ENCODE assay signal across 2 cellular contexts in the genomic region with DNA sequence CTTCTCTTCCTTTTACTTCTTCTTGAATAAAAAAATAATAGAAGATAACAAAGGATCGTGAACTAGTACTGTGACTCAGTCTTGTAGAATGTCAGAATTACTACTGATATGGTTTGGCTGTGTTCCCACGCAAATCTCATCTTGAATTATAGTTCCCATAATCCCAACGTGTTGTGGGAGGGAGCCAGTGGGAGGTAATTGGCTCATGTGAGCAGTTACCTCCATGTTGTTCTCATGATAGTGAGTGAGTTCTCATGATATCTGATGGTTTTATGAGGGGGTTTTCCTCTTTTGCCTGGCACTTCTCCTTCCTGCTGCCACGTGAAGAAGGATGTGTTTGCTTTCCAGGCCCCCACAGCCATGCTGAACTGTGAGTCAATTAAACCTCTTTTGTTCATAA.
TF ChIP-seq lines count a peak whose summit lies in the region.

No MANE protein-coding gene starts in this region.

TF ChIP-seq in SK-N-SH, 30 proteins besides CTCF, POLR2A, EP300 and RAD21 (continued from another document):
- no peak for TF ChIP-seq SIN3A (IDR thresholded peaks at IDR 0.05; ENCODE audit: borderline replicate concordance, low read depth, low read length)

TF ChIP-seq in SK-N-SH treated with all-trans-retinoic acid at 6 μM for 48 hours, 23 proteins besides CTCF, POLR2A, EP300 and RAD21 (continued from another document):
- TF ChIP-seq ZFP3 (CRISPR knock-in tag; IDR thresholded peaks at IDR 0.05) (no peak), CSDC2 (CRISPR knock-in tag; IDR thresholded peaks at IDR 0.05) (no peak), TCF4 (CRISPR knock-in tag; IDR thresholded peaks at IDR 0.05; ENCODE audit: borderline replicate concordance) (no peak), TOX (CRISPR knock-in tag; IDR thresholded peaks at IDR 0.05; ENCODE audit: borderline replicate concordance) (no peak; the same call in 1 of the 2 replicates), ZFP30 (CRISPR knock-in tag; IDR thresholded peaks at IDR 0.05) (no peak), RARB (CRISPR knock-in tag; IDR thresholded peaks at IDR 0.05) (no peak), ISL1 (CRISPR knock-in tag; IDR thresholded peaks at IDR 0.05) (no peak), GLIS3 (CRISPR knock-in tag; IDR thresholded peaks at IDR 0.05) (no peak), ZNF8 (CRISPR knock-in tag; IDR thresholded peaks at IDR 0.05) (no peak), ZNF70 (CRISPR knock-in tag; IDR thresholded peaks at IDR 0.05) (no peak), PPARA (CRISPR knock-in tag; IDR thresholded peaks at IDR 0.05; ENCODE audit: borderline replicate concordance) (no peak)
- TF ChIP-seq, protein P1, sequence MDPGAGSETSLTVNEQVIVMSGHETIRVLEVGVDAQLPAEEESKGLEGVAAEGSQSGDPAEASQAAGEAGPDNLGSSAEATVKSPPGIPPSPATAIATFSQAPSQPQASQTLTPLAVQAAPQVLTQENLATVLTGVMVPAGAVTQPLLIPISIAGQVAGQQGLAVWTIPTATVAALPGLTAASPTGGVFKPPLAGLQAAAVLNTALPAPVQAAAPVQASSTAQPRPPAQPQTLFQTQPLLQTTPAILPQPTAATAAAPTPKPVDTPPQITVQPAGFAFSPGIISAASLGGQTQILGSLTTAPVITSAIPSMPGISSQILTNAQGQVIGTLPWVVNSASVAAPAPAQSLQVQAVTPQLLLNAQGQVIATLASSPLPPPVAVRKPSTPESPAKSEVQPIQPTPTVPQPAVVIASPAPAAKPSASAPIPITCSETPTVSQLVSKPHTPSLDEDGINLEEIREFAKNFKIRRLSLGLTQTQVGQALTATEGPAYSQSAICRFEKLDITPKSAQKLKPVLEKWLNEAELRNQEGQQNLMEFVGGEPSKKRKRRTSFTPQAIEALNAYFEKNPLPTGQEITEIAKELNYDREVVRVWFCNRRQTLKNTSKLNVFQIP (CRISPR knock-in tag; IDR thresholded peaks at IDR 0.05; ENCODE audit: borderline replicate concordance, low read depth) = no peak
- TF ChIP-seq, protein P2, sequence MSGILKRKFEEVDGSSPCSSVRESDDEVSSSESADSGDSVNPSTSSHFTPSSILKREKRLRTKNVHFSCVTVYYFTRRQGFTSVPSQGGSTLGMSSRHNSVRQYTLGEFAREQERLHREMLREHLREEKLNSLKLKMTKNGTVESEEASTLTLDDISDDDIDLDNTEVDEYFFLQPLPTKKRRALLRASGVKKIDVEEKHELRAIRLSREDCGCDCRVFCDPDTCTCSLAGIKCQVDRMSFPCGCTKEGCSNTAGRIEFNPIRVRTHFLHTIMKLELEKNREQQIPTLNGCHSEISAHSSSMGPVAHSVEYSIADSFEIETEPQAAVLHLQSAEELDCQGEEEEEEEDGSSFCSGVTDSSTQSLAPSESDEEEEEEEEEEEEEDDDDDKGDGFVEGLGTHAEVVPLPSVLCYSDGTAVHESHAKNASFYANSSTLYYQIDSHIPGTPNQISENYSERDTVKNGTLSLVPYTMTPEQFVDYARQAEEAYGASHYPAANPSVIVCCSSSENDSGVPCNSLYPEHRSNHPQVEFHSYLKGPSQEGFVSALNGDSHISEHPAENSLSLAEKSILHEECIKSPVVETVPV (CRISPR knock-in tag; IDR thresholded peaks at IDR 0.05) = no peak
- TF ChIP-seq, protein P3, sequence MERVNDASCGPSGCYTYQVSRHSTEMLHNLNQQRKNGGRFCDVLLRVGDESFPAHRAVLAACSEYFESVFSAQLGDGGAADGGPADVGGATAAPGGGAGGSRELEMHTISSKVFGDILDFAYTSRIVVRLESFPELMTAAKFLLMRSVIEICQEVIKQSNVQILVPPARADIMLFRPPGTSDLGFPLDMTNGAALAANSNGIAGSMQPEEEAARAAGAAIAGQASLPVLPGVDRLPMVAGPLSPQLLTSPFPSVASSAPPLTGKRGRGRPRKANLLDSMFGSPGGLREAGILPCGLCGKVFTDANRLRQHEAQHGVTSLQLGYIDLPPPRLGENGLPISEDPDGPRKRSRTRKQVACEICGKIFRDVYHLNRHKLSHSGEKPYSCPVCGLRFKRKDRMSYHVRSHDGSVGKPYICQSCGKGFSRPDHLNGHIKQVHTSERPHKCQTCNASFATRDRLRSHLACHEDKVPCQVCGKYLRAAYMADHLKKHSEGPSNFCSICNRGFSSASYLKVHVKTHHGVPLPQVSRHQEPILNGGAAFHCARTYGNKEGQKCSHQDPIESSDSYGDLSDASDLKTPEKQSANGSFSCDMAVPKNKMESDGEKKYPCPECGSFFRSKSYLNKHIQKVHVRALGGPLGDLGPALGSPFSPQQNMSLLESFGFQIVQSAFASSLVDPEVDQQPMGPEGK (CRISPR knock-in tag; IDR thresholded peaks at IDR 0.05; ENCODE audit: borderline replicate concordance) = no peak
- TF ChIP-seq, protein P4, sequence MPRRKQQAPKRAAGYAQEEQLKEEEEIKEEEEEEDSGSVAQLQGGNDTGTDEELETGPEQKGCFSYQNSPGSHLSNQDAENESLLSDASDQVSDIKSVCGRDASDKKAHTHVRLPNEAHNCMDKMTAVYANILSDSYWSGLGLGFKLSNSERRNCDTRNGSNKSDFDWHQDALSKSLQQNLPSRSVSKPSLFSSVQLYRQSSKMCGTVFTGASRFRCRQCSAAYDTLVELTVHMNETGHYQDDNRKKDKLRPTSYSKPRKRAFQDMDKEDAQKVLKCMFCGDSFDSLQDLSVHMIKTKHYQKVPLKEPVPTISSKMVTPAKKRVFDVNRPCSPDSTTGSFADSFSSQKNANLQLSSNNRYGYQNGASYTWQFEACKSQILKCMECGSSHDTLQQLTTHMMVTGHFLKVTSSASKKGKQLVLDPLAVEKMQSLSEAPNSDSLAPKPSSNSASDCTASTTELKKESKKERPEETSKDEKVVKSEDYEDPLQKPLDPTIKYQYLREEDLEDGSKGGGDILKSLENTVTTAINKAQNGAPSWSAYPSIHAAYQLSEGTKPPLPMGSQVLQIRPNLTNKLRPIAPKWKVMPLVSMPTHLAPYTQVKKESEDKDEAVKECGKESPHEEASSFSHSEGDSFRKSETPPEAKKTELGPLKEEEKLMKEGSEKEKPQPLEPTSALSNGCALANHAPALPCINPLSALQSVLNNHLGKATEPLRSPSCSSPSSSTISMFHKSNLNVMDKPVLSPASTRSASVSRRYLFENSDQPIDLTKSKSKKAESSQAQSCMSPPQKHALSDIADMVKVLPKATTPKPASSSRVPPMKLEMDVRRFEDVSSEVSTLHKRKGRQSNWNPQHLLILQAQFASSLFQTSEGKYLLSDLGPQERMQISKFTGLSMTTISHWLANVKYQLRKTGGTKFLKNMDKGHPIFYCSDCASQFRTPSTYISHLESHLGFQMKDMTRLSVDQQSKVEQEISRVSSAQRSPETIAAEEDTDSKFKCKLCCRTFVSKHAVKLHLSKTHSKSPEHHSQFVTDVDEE (CRISPR knock-in tag; IDR thresholded peaks at IDR 0.05) = no peak
